ENCODE assay signal across 9 cellular contexts in the genomic region with DNA sequence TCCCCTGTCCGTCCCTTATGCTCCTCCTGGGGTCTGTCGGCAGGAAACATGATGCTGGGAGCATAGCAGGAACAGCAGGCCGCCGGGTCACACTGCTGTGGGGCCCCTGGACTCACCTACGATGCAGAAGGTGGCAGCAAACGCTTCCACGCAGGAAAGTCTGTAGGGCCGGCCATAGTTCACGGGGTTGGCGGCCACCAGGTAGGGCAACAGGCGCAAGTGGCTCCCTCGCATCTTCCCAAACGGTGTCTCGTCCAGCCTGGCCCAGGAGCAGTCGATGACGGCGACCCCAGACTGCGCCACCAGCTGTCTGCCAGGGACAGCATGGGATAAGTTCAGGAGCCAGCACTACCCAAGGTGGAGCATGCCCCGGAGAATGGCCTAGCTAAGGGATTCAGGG. TPM values are rescaled to one million over a fixed set of nuclear protein-coding genes. Genes with fewer than 3 reads are reported as not detected.
A peak's percentile ranks its signal among the peaks of the same experiment; 100 is the strongest.
DNase-seq lines count a peak whose midpoint lies in the region; ATAC-seq and TF ChIP-seq lines count a peak whose summit lies in the region.
"Had no signal": no experiment of that assay in that cellular context is flagged by ENCODE, and none has a peak within 500 bp of the region (broad histone marks: within the 10 kb centered on the region; RNA-seq: fewer than 3 reads in every experiment).

No MANE protein-coding gene starts in this region.

- intact Hi-C loops in naive thymus-derived CD4-positive, alpha-beta T cell (cut with micrococcal nuclease) = loop anchor here (1.0 to 5.0 kb wide), 6 partner anchors 7 to 823 kb away; a partner anchor contains a TSS
- intact Hi-C loops in mucosa of descending colon (cut with DNase I, micrococcal nuclease) = no loop called here

- H3K4me1 ChIP-seq in naive thymus-derived CD4-positive, alpha-beta T cell (ENCODE audit: control insufficient read depth in 2 of 2, insufficient read depth in 2 of 2, low read length in 2 of 2) = peaks cover 13 to 21% of the 10 kb centered on the region in 2 donors
- H3K4me1 ChIP-seq in mucosa of descending colon (ENCODE audit: low read depth) = peaks cover 20% of the 10 kb centered on the region

- CTCF ChIA-PET in AG04450 (lab: Charles Lee) = no interaction called here
- CTCF ChIA-PET in naive thymus-derived CD4-positive, alpha-beta T cell (lab: Charles Lee) = no interaction called here

- peaks cover 0 to 31% (median 0%) of the 10 kb centered on the region in 3 experiments for H3K36me3 ChIP-seq in naive thymus-derived CD4-positive, alpha-beta T cell (ENCODE audit: control insufficient read depth in 2 of 3, insufficient read depth in 3 of 3, low read length in 3 of 3)
- H3K36me3 ChIP-seq in mucosa of descending colon (ENCODE audit: low read depth) = no peaks in the 10 kb centered on the region

- peaks cover 0 to 5% (median 0%) of the 10 kb centered on the region in 5 donors for H3K27me3 Mint-ChIP-seq in naive thymus-derived CD4-positive, alpha-beta T cell

- no peaks in the 10 kb centered on the region for H3K27me3 ChIP-seq in AG04450 (ENCODE audit: control insufficient read depth, insufficient read depth, low read length)
- no peaks in the 10 kb centered on the region for H3K27me3 ChIP-seq in naive thymus-derived CD4-positive, alpha-beta T cell (ENCODE audit: control insufficient read depth in 2 of 2, insufficient read depth in 2 of 2, low read length in 2 of 2)

- DNase-seq in AG04450 (ENCODE audit: low read depth, low spot score) = no peak
- no peak for DNase-seq in Jurkat, Clone E6-1 (ENCODE audit: low read depth, low spot score)
- no peak for DNase-seq in choroid plexus epithelial cell (ENCODE audit: low read depth)
- DNase-seq in naive thymus-derived CD4-positive, alpha-beta T cell = no peak
- no peak for DNase-seq in mucosa of descending colon
- DNase-seq in HT-29 (ENCODE audit: low spot score) = no peak
- no peak for DNase-seq in KG1 (lab: John Stamatoyannopoulos, UW)
- DNase-seq: activated CD4-positive, alpha-beta T cell treated with anti-CD3 and anti-CD28 coated beads, Interleukin-2, amount 50 U/mL, for 1 hour had no signal

- no peak for TF ChIP-seq CTCF in AG04450 (IDR thresholded peaks at IDR 0.05; ENCODE audit: low read depth, low read length)
- TF ChIP-seq CTCF in choroid plexus epithelial cell (conservative IDR thresholded peaks at IDR 0.05; ENCODE audit: low read depth, low read length) = no peak
- no peak for TF ChIP-seq CTCF in mucosa of descending colon (IDR thresholded peaks at IDR 0.05)

- H3K27ac Mint-ChIP-seq in naive thymus-derived CD4-positive, alpha-beta T cell = peak overlapping the region in 7 of 9 donors; percentile 24 to 90 (median 62)

- peaks cover 3% of the 10 kb centered on the region; the same call in 1 of the 2 replicates for H3K9me3 ChIP-seq in AG04450 (ENCODE audit: control insufficient read depth, insufficient read depth, low read length)
- H3K9me3 ChIP-seq in naive thymus-derived CD4-positive, alpha-beta T cell (ENCODE audit: control insufficient read depth in 2 of 3, low read length in 3 of 3) = no peaks in the 10 kb centered on the region
- no peaks in the 10 kb centered on the region for H3K9me3 ChIP-seq in mucosa of descending colon

- peaks cover 28 to 45% (median 34%) of the 10 kb centered on the region in 7 donors for H3K4me1 Mint-ChIP-seq in naive thymus-derived CD4-positive, alpha-beta T cell

- peaks cover 0 to 18% (median 0%) of the 10 kb centered on the region in 11 donors for H3K9me3 Mint-ChIP-seq in naive thymus-derived CD4-positive, alpha-beta T cell

- H3K4me3 ChIP-seq in AG04450 (ENCODE audit: low read depth, low read length) (peak overlapping the region; percentile 88), choroid plexus epithelial cell (ENCODE audit: low read depth, low read length) (peak overlapping the region; percentile 89), mucosa of descending colon (no peak overlapping the region)
- peak overlapping the region; percentile 84 for H3K4me3 ChIP-seq in Jurkat, Clone E6-1 (ENCODE audit: low read length)
- peak overlapping the region; percentile 71 for H3K4me3 ChIP-seq in naive thymus-derived CD4-positive, alpha-beta T cell (ENCODE audit: low read length)

- H3K36me3 Mint-ChIP-seq in naive thymus-derived CD4-positive, alpha-beta T cell = peaks cover 0 to 2% (median 0%) of the 10 kb centered on the region in 5 donors

- POLR2A ChIA-PET in AG04450 (lab: Yijun Ruan, JAX) = no interaction called here
- POLR2A ChIA-PET in naive thymus-derived CD4-positive, alpha-beta T cell (lab: Charles Lee) = interaction anchor here (0.5 to 1.7 kb wide), 4 partner anchors 9 to 352 kb away, joined by 3 to 6 read pairs (median 4); a partner anchor contains a TSS

- H3K4me3 Mint-ChIP-seq in naive thymus-derived CD4-positive, alpha-beta T cell = peak overlapping the region; percentile 71 to 88 (median 81)

- no peak overlapping the region for H3K27ac ChIP-seq in AG04450 (ENCODE audit: low read depth, low read length)
- peak overlapping the region; percentile 81 for H3K27ac ChIP-seq in naive thymus-derived CD4-positive, alpha-beta T cell (ENCODE audit: low read depth, low read length)

- no peak for ATAC-seq in naive thymus-derived CD4-positive, alpha-beta T cell
- no peak for ATAC-seq in mucosa of descending colon
- no peak for ATAC-seq in HG03097 (IDR thresholded peaks at IDR 0.05; ENCODE audit: low FRiP score, unreplicated experiment)

RNA-seq across cellular contexts. Expression of a gene that starts 1.0 kb away (rescaled TPM):
- 34.4 and 40.4 TPM in 2 replicates for polyA plus RNA-seq in AG04450 (2011; rRNA removed)
- polyA minus RNA-seq in AG04450 (2011; rRNA and poly(A)+ RNA removed) = 14.4 and 20.8 TPM in 2 replicates
- 65.9 TPM for polyA plus RNA-seq in Jurkat, Clone E6-1 (2012; ENCODE audit: insufficient read depth, insufficient read length)
- 10 to 100 TPM; 21.0 to 50.4 (median 33.3) TPM for total RNA-seq in naive thymus-derived CD4-positive, alpha-beta T cell
- 100 to 1,000 TPM in 1 of 2 donors, 10 to 100 TPM in 1; 79.7 to 103 TPM for polyA plus RNA-seq in naive thymus-derived CD4-positive, alpha-beta T cell
- total RNA-seq in mucosa of descending colon = 10 to 100 TPM; 46.4 to 57.2 (median 54.1) TPM
- 155 and 181 TPM in 2 replicates for total RNA-seq in HT-29 (2014; rRNA removed; shearing (Covaris generic))

RNA-seq across cellular contexts. Expression of a gene that starts 1.0 kb away (rescaled TPM):
- polyA plus RNA-seq in AG04450 (2011; rRNA removed) = 40.5 and 49.9 TPM in 2 replicates
- polyA minus RNA-seq in AG04450 (2011; rRNA and poly(A)+ RNA removed) = 17.7 and 29.0 TPM in 2 replicates
- 20.4 TPM for polyA plus RNA-seq in Jurkat, Clone E6-1 (2012; ENCODE audit: insufficient read depth, insufficient read length)
- 10 to 100 TPM; 37.9 to 57.7 (median 48.6) TPM for total RNA-seq in naive thymus-derived CD4-positive, alpha-beta T cell
- 10 to 100 TPM; 48.2 to 51.3 TPM for polyA plus RNA-seq in naive thymus-derived CD4-positive, alpha-beta T cell
- 10 to 100 TPM; 50.1 to 68.9 (median 57.3) TPM for total RNA-seq in mucosa of descending colon
- total RNA-seq in HT-29 (2014; rRNA removed; shearing (Covaris generic)) = 46.6 and 50.9 TPM in 2 replicates

RNA-seq across cellular contexts. Expression of a gene that starts 17.2 kb away (rescaled TPM):
- 0.19 and 0.38 TPM in 2 replicates for polyA plus RNA-seq in AG04450 (2011; rRNA removed)
- polyA minus RNA-seq in AG04450 (2011; rRNA and poly(A)+ RNA removed) = 1.7 and 2.5 TPM in 2 replicates
- polyA plus RNA-seq in Jurkat, Clone E6-1 (2012; ENCODE audit: insufficient read depth, insufficient read length) = 0.70 TPM
- total RNA-seq in naive thymus-derived CD4-positive, alpha-beta T cell = 1 to 10 TPM in 3 of 5 experiments, under 1 TPM in 2; 0.49 to 7.5 (median 1.1) TPM
- 1 to 10 TPM in 1 of 2 donors, under 1 TPM in 1; 0.20 to 1.3 TPM for polyA plus RNA-seq in naive thymus-derived CD4-positive, alpha-beta T cell
- total RNA-seq in mucosa of descending colon = 10 to 100 TPM in 1 of 3 donors, 1 to 10 TPM in 2; 5.6 to 14.6 (median 5.7) TPM
- total RNA-seq in HT-29 (2014; rRNA removed; shearing (Covaris generic)) = 8.2 and 14.1 TPM in 2 replicates

RNA-seq across cellular contexts. Expression of a gene that starts 41.3 kb away (rescaled TPM):
- polyA plus RNA-seq in AG04450 (2011; rRNA removed) = 148 and 165 TPM in 2 replicates
- 81.1 and 99.3 TPM in 2 replicates for polyA minus RNA-seq in AG04450 (2011; rRNA and poly(A)+ RNA removed)
- polyA plus RNA-seq in Jurkat, Clone E6-1 (2012; ENCODE audit: insufficient read depth, insufficient read length) = 354 TPM
- 100 to 1,000 TPM; 159 to 277 (median 203) TPM for total RNA-seq in naive thymus-derived CD4-positive, alpha-beta T cell
- polyA plus RNA-seq in naive thymus-derived CD4-positive, alpha-beta T cell = 10 to 100 TPM; 67.2 to 78.9 TPM
- 100 to 1,000 TPM in 1 of 3 donors, 10 to 100 TPM in 2; 79.8 to 101 (median 96.9) TPM for total RNA-seq in mucosa of descending colon
- 90.1 and 116 TPM in 2 replicates for total RNA-seq in HT-29 (2014; rRNA removed; shearing (Covaris generic))

Comparison
In these comparisons a context has a peak if more than half of its experiments do, and no peak if none do; other contexts are left out.
1. intact Hi-C loops: an anchor here in naive thymus-derived CD4-positive, alpha-beta T cell (1.0 to 5.0 kb wide); none called in mucosa of descending colon.